In the genomic region with DNA sequence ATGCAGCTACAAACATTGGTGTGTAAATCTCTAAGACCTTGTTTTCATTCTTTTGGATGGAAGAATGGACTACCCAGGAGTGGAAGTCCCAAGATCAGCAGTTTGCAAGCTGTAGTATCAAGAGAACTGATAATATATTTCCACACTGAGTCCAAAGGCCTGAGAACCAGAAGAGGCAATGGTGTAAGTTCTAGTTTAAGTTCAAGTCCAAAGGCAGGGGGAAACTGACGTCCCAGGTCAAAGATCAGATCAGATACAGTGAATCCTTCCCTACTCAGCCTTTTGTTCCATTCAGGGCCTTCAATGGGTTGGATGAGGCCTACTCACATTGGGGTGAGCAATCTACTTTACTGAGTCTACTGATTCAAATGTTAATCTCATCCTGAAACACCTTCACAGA, we compare ENCODE assay signal across 31 cellular contexts.
"Had no signal": no experiment of that assay in that cellular context is flagged by ENCODE, and none has a peak within 500 bp of the region (broad histone marks: within the 10 kb centered on the region; RNA-seq: fewer than 3 reads in every experiment).

No MANE protein-coding gene starts in this region.

- H3K9ac ChIP-seq: SK-N-SH had no signal

- DNase-seq: KBM-7, MM.1S, NCI-H1092, NCI-H1105, NCI-H1417, NCI-H1436, NCI-H146, NCI-H1694, NCI-H187, NCI-H1930, NCI-H2029 treated with DMSO at 0.1 percent for 48 hours, NCI-H2081 treated with DMSO at 0.1 percent for 48 hours, NCI-H2107, NCI-H2171, NCI-H226, NCI-H446 treated with DMSO at 0.1 percent for 48 hours, NCI-H510A, NCI-H524, NCI-H526, NCI-H69, NCI-H748 treated with DMSO at 0.1 percent for 48 hours, NCI-H82, PC-9, SHP77, SK-N-SH, SW 1271 had no signal

- H3K27me3 ChIP-seq: SJSA1 had no signal

- H3K4me3 ChIP-seq: PC-9, SJSA1 had no signal

- H3K27ac ChIP-seq: PC-9, RWPE1, SJSA1 had no signal

- ATAC-seq: Panc1, Right ventricle myocardium inferior had no signal

- FAIRE-seq: RCC 7860 had no signal

- H3K36me3 ChIP-seq: SJSA1 had no signal

- H3K4me1 ChIP-seq: SJSA1 had no signal

- H2AFZ ChIP-seq: PC-9 had no signal

- H3K9me3 ChIP-seq: SJSA1, SK-N-SH had no signal

- H3K4me2 ChIP-seq: PC-9, SK-N-SH had no signal
